ENCODE assay signal across 9 cellular contexts in genomic region chr11:72969894-72970335, GRCh38.
DNase-seq lines count a peak whose midpoint lies in the region; ATAC-seq and TF ChIP-seq lines count a peak whose summit lies in the region.
"Had no signal": no experiment of that assay in that cellular context is flagged by ENCODE, and none has a peak within 500 bp of the region (broad histone marks: within the 10 kb centered on the region; RNA-seq: fewer than 3 reads in every experiment).

No MANE protein-coding gene starts in this region.

- DNase-seq in GM12865 (ENCODE audit: low read depth) = peak; percentile 85
- no peak for DNase-seq in HCT116 (ENCODE audit: low read depth, low spot score)
- peak; percentile 97 for DNase-seq in OCI-M1 (lab: John Stamatoyannopoulos, UW)
- peak; percentile 87 for DNase-seq in fibroblast of villous mesenchyme (ENCODE audit: low read depth)
- no peak for DNase-seq in GM23338 (ENCODE audit: low spot score)
- no peak for DNase-seq in Right ventricle myocardium inferior (ENCODE audit: missing footprints)
- no peak for DNase-seq in KG1 (lab: John Stamatoyannopoulos, UW)
- DNase-seq in left ventricle myocardium superior = no peak

- no peak overlapping the region for H2AFZ ChIP-seq in HCT116 (ENCODE audit: low read depth, low read length, poor library complexity, severe bottlenecking)
- no peak overlapping the region for H2AFZ ChIP-seq in GM23338

- H3K4me3 Mint-ChIP-seq in GM23338 = no peak overlapping the region

- TF ChIP-seq CTCF in GM12865 (IDR thresholded peaks at IDR 0.05; ENCODE audit: insufficient read depth, low read depth, low read length, missing control alignments) = no peak
- TF ChIP-seq CTCF in HCT116 (IDR thresholded peaks at IDR 0.05 in 2 of 3, conservative IDR thresholded peaks at IDR 0.05 in 1 of 3; ENCODE audit: borderline replicate concordance in 1 of 3, insufficient read depth in 1 of 3, low read depth in 2 of 3, low read length in 2 of 3) = no peak
- no peak for TF ChIP-seq CTCF in fibroblast of villous mesenchyme (IDR thresholded peaks at IDR 0.05; ENCODE audit: insufficient read depth, low read depth, low read length)
- no peak for TF ChIP-seq CTCF in GM23338 (conservative IDR thresholded peaks at IDR 0.05; ENCODE audit: low read depth in 2 of 2)

- CTCF ChIA-PET in HCT116 (lab: Charles Lee) = no interaction called here

- H3K4me1 Mint-ChIP-seq in GM23338 = no peaks in the 10 kb centered on the region

- H4K20me1 ChIP-seq in HCT116 (ENCODE audit: insufficient read depth) (no peaks in the 10 kb centered on the region), GM23338 (replicated peaks; ENCODE audit: insufficient read depth) (no peaks in the 10 kb centered on the region; the same call in 1 of the 2 replicates)

- no peak for TF ChIP-seq POLR2A in HCT116 (IDR thresholded peaks at IDR 0.05; ENCODE audit: borderline replicate concordance, extremely low read depth, insufficient read depth, insufficient read length)

- no peak overlapping the region for H3K9ac ChIP-seq in HCT116 (ENCODE audit: low read length)

- POLR2A ChIA-PET in HCT116 (lab: Charles Lee) = no interaction called here

- no peaks in the 10 kb centered on the region for H3K9me3 Mint-ChIP-seq in GM23338

- no peak for TF ChIP-seq RAD21 in HCT116 (IDR thresholded peaks at IDR 0.05; ENCODE audit: low read depth)

- H3K36me3 Mint-ChIP-seq in GM23338 (ENCODE audit: low read depth) = no peaks in the 10 kb centered on the region

- H3K27me3 Mint-ChIP-seq in GM23338 (ENCODE audit: insufficient read depth, low read depth, poor library complexity) = no peaks in the 10 kb centered on the region

- no peak overlapping the region for H3K4me3 ChIP-seq in GM12865 (ENCODE audit: low read depth, low read length)
- no peak overlapping the region for H3K4me3 ChIP-seq in HCT116 (replicated peaks in 1 of 2; ENCODE audit: low read depth in 1 of 2, low read length in 2 of 2)
- no peak overlapping the region for H3K4me3 ChIP-seq in fibroblast of villous mesenchyme (ENCODE audit: low read depth, low read length)
- H3K4me3 ChIP-seq in GM23338 = no peak overlapping the region
- H3K4me3 ChIP-seq: SJCRH30 had no signal

- H3K4me1 ChIP-seq in HCT116 (ENCODE audit: control insufficient read depth in 1 of 2, insufficient read depth in 2 of 2, low read length in 2 of 2) (0 out of 4 replicates have a peak, but pooled peaks cover 0 to 3% of the 10 kb centered on the region in 2 experiments), GM23338 (ENCODE audit: insufficient read depth) (no peaks in the 10 kb centered on the region)
- H3K4me1 ChIP-seq: SJCRH30 had no signal

- no peaks in the 10 kb centered on the region for H3K27me3 ChIP-seq in HCT116 (ENCODE audit: insufficient read depth, low read length)
- no peaks in the 10 kb centered on the region for H3K27me3 ChIP-seq in GM23338 (ENCODE audit: insufficient read depth)
- H3K27me3 ChIP-seq: SJCRH30 had no signal

- intact Hi-C loops in HCT116 (cut with micrococcal nuclease) = no loop called here
- intact Hi-C loops in Right ventricle myocardium inferior (cut with DNase I) = no loop called here
- intact Hi-C loops in left ventricle myocardium superior (cut with micrococcal nuclease) = no loop called here

- H3F3A ChIP-seq in GM23338 (replicated peaks; ENCODE audit: low read depth) = no peaks in the 10 kb centered on the region

- H3K27ac ChIP-seq in HCT116 (ENCODE audit: low read depth, low read length) = no peak overlapping the region
- H3K27ac ChIP-seq in GM23338 (ENCODE audit: low read depth) = no peak overlapping the region
- H3K27ac ChIP-seq: SJCRH30 had no signal

- ATAC-seq in HCT116 = no peak
- ATAC-seq in GM23338 = no peak
- no peak for ATAC-seq in Right ventricle myocardium inferior
- no peak for ATAC-seq in left ventricle myocardium superior

- H3K36me3 ChIP-seq in HCT116 (ENCODE audit: control insufficient read depth in 1 of 2, insufficient read depth in 2 of 2, low read length in 2 of 2) (no peaks in the 10 kb centered on the region), GM23338 (ENCODE audit: insufficient read depth) (no peaks in the 10 kb centered on the region)
- H3K36me3 ChIP-seq: SJCRH30 had no signal

- H3K4me2 ChIP-seq in HCT116 (ENCODE audit: low read length) (no peak overlapping the region), GM23338 (no peak overlapping the region)

- BruUV-seq in HCT116 (replicated peaks; lab: Mats Ljungman, UMichigan) = no TSS peak

- H3K27ac Mint-ChIP-seq in GM23338 = no peak overlapping the region

- RAD21 ChIA-PET in HCT116 (lab: Charles Lee; ENCODE audit: low non-redundant PET in 1 of 2, low total read pairs in 2 of 2, uncharacterized antibody in 2 of 2, unreplicated experiment in 2 of 2) = no interaction called here

- no peaks in the 10 kb centered on the region for H3K79me2 ChIP-seq in HCT116 (ENCODE audit: insufficient read depth, low read length)
- no peaks in the 10 kb centered on the region for H3K79me2 ChIP-seq in GM23338 (replicated peaks; ENCODE audit: insufficient read depth)

- no peaks in the 10 kb centered on the region for H3K9me2 ChIP-seq in HCT116 (ENCODE audit: insufficient read depth)
- no peaks in the 10 kb centered on the region for H3K9me2 ChIP-seq in GM23338 (ENCODE audit: insufficient read depth)

- H3K9me3 ChIP-seq in HCT116 (ENCODE audit: control insufficient read depth in 1 of 2, insufficient read depth in 1 of 2, low read depth in 1 of 2, low read length in 2 of 2) = no peaks in the 10 kb centered on the region
- H3K9me3 ChIP-seq: SJCRH30 had no signal

TF ChIP-seq in HCT116, 20 proteins besides CTCF, POLR2A, EP300 and RAD21:
- 0 out of 2 replicates have a peak, but pooled peaks have one; percentile 24 for TF ChIP-seq ATF3 (IDR thresholded peaks at IDR 0.05)
- TF ChIP-seq CBX3 (IDR thresholded peaks at IDR 0.05; ENCODE audit: low read depth) = 0 out of 2 replicates have a peak, but pooled peaks have one; percentile 30
- no peak for TF ChIP-seq ELF1 (IDR thresholded peaks at IDR 0.05; ENCODE audit: borderline replicate concordance, low read depth)
- no peak for TF ChIP-seq EZH2phosphoT487 (IDR thresholded peaks at IDR 0.05; ENCODE audit: borderline replicate concordance)
- TF ChIP-seq, protein P1, sequence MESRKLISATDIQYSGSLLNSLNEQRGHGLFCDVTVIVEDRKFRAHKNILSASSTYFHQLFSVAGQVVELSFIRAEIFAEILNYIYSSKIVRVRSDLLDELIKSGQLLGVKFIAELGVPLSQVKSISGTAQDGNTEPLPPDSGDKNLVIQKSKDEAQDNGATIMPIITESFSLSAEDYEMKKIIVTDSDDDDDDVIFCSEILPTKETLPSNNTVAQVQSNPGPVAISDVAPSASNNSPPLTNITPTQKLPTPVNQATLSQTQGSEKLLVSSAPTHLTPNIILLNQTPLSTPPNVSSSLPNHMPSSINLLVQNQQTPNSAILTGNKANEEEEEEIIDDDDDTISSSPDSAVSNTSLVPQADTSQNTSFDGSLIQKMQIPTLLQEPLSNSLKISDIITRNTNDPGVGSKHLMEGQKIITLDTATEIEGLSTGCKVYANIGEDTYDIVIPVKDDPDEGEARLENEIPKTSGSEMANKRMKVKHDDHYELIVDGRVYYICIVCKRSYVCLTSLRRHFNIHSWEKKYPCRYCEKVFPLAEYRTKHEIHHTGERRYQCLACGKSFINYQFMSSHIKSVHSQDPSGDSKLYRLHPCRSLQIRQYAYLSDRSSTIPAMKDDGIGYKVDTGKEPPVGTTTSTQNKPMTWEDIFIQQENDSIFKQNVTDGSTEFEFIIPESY (IDR thresholded peaks at IDR 0.05; ENCODE audit: extremely low read depth, insufficient replicate concordance, low read length) = no peak
TF ChIP-seq in HCT116: peak in this region for 2.

TF ChIP-seq in GM23338, 12 proteins besides CTCF, POLR2A, EP300 and RAD21 (continues in another document):
- TF ChIP-seq, protein P2, sequence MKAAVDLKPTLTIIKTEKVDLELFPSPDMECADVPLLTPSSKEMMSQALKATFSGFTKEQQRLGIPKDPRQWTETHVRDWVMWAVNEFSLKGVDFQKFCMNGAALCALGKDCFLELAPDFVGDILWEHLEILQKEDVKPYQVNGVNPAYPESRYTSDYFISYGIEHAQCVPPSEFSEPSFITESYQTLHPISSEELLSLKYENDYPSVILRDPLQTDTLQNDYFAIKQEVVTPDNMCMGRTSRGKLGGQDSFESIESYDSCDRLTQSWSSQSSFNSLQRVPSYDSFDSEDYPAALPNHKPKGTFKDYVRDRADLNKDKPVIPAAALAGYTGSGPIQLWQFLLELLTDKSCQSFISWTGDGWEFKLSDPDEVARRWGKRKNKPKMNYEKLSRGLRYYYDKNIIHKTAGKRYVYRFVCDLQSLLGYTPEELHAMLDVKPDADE (IDR thresholded peaks at IDR 0.05) = no peak
- TF ChIP-seq EZH2 (IDR thresholded peaks at IDR 0.05; ENCODE audit: low read depth, unreplicated experiment) (no peak), JUNB (IDR thresholded peaks at IDR 0.05; ENCODE audit: unreplicated experiment) (no peak)

Comparison
In these comparisons a context has a peak if more than half of its experiments do, and no peak if none do; other contexts are left out.
1. DNase-seq: peak in GM12865 (single experiment), OCI-M1 (single experiment) and fibroblast of villous mesenchyme (single experiment); none in HCT116 (single experiment), GM23338 (single experiment), Right ventricle myocardium inferior (single experiment), KG1 (single experiment) and left ventricle myocardium superior (single experiment).